Comparison of ENCODE assay signal across 8 cellular contexts in the genomic region with DNA sequence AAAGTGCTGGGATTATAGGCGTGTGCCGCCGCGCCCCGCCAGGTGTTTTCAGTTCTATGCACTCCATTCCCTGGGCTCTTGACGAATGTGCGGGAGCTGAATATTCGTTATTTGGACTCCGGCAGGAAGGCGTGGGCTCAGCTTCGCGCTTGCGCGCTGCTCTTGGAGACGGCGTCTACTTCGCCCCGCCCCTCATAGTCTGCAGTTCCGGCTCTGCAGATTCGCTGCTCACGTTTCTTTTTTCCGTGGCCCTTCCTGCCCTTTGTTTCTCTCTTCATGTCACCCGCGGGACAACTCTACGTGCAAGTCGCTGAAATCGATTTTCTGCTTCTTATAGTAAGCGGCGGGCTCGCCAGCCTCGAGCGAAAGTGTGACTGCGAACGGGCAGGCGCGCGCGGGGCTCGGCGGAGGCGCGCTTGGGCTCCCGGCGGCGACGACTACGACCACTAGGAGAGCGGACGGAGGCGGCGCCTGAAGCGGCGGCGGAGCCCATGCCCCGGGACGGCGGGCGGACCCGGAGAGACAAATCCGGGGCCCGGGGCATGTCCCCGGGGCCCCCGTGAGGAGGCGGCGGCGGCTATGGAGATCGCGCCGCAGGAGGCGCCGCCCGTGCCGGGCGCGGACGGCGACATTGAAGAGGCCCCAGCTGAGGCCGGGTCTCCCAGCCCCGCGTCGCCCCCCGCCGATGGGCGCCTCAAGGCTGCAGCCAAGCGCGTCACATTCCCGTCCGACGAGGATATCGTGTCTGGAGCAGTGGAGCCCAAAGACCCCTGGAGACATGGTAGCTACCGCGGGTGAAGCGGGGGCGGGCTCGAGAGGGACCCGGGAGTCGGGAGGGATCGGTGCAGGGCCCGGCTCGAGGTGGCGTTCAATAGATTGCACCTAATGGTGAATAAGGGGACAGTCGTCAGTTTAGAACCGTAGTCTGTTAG. TPM values are rescaled to one million over a fixed set of nuclear protein-coding genes. Genes with fewer than 3 reads are reported as not detected.
DNase-seq lines count a peak whose midpoint lies in the region; ATAC-seq, FAIRE-seq and TF ChIP-seq lines count a peak whose summit lies in the region.

A gene with protein sequence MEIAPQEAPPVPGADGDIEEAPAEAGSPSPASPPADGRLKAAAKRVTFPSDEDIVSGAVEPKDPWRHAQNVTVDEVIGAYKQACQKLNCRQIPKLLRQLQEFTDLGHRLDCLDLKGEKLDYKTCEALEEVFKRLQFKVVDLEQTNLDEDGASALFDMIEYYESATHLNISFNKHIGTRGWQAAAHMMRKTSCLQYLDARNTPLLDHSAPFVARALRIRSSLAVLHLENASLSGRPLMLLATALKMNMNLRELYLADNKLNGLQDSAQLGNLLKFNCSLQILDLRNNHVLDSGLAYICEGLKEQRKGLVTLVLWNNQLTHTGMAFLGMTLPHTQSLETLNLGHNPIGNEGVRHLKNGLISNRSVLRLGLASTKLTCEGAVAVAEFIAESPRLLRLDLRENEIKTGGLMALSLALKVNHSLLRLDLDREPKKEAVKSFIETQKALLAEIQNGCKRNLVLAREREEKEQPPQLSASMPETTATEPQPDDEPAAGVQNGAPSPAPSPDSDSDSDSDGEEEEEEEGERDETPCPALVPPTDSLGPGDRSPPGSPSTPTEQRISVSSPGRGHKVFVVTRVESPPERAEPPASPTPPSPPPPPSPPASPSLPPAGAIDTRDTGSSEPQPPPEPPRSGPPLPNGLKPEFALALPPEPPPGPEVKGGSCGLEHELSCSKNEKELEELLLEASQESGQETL (plus strand): TSS at position 433 of the 932 bp plus-strand sequence. CDS start 147 bp downstream, at position 580.

- DNase-seq in COR-L47 (lab: John Stamatoyannopoulos, UW) (peak; percentile 99), IMR-90 (peak; percentile 97), OCI-LY7 (ENCODE audit: low spot score) (peak; percentile 99), endothelial cell of umbilical vein (ENCODE audit: low read depth, low spot score) (peak; percentile 96), midbrain (lab: John Stamatoyannopoulos, UW) (peak; percentile 95)
- DNase-seq in activated CD8-positive, alpha-beta memory T cell treated with anti-CD3 and anti-CD28 coated beads, Interleukin-2, amount 50 U/mL, for 48 hours: peak; percentile 93
- DNase-seq in stimulated activated CD8-positive, alpha-beta memory T cell treated with anti-CD3 and anti-CD28 coated beads, Interleukin-15, amount 100 ng/mL, for 48 hours (ENCODE audit: low read depth in 2 of 2): peak; percentile 87 to 89

- peaks cover 5% of the 10 kb centered on the region for H3K36me3 ChIP-seq in IMR-90 (ENCODE audit: control insufficient read depth, insufficient read depth, low read length)
- peaks cover 54% of the 10 kb centered on the region for H3K36me3 ChIP-seq in OCI-LY7 (ENCODE audit: insufficient read depth, low read length)
- peaks cover 0 to 6% of the 10 kb centered on the region in 2 experiments for H3K36me3 ChIP-seq in endothelial cell of umbilical vein (ENCODE audit: control insufficient read depth in 2 of 2, extremely low read depth in 1 of 2, insufficient read depth in 2 of 2, low read length in 2 of 2)

- WGBS in IMR-90 (ENCODE audit: extremely low coverage in 2 of 2, insufficient read length in 1 of 2), 2 experiments: 0% methylated on average over 54 of the region's 103 CpGs; no CpG with 5 or more reads in 1 of the 2 experiments

- H3K9me2 ChIP-seq in OCI-LY7 (ENCODE audit: insufficient read depth, low read length): no peaks in the 10 kb centered on the region

- H4K91ac ChIP-seq in IMR-90 (ENCODE audit: insufficient read depth, low read depth, low read length): peak within 1 kb of the TSS; percentile 92

- intact Hi-C loops in IMR-90 (cut with micrococcal nuclease): loop anchor here (2.0 to 5.0 kb wide), 2 partner anchors 34 to 156 kb away; no protein-coding TSS in a partner anchor
- intact Hi-C loops in OCI-LY7 (cut with micrococcal nuclease; ENCODE audit: unreplicated experiment): loop anchor here (1.0 to 5.0 kb wide), 3 partner anchors 25 to 84 kb away; a partner anchor contains a TSS
- intact Hi-C loops in endothelial cell of umbilical vein (cut with micrococcal nuclease): loop anchor here (1.0 to 5.0 kb wide), 3 partner anchors 34 to 154 kb away; a partner anchor contains a TSS

- peak; percentile 36; the same call in 1 of the 2 replicates for TF ChIP-seq CTCF in IMR-90 (conservative IDR thresholded peaks at IDR 0.05; ENCODE audit: low read depth, low read length)
- TF ChIP-seq CTCF in OCI-LY7 (conservative IDR thresholded peaks at IDR 0.05; ENCODE audit: low read length): peak; percentile 55; the same call in 1 of the 2 replicates
- TF ChIP-seq CTCF in endothelial cell of umbilical vein (IDR thresholded peaks at IDR 0.05; ENCODE audit: extremely low read depth in 1 of 2, insufficient read depth in 1 of 2, low read depth in 1 of 2, low read length in 2 of 2): peak; percentile 11 to 43

- H3K4ac ChIP-seq in IMR-90 (ENCODE audit: low read depth, low read length): peak within 1 kb of the TSS; percentile 94

- no peaks in the 10 kb centered on the region for H3K27me3 ChIP-seq in IMR-90 (ENCODE audit: control insufficient read depth, insufficient read depth, low read length)
- H3K27me3 ChIP-seq in endothelial cell of umbilical vein (ENCODE audit: control insufficient read depth in 2 of 2, insufficient read depth in 2 of 2, low read length in 2 of 2): no peaks in the 10 kb centered on the region

- peak within 1 kb of the TSS; percentile 92 for H3K4me2 ChIP-seq in IMR-90 (ENCODE audit: low read depth, low read length)
- peak within 1 kb of the TSS; percentile 99 for H3K4me2 ChIP-seq in OCI-LY7 (ENCODE audit: low read length)
- H3K4me2 ChIP-seq in endothelial cell of umbilical vein (ENCODE audit: insufficient read depth, low read length): peak within 1 kb of the TSS; percentile 96

- peak within 1 kb of the TSS; percentile 98 for H3K18ac ChIP-seq in IMR-90 (ENCODE audit: low read depth, low read length)

- H4K20me1 ChIP-seq in IMR-90 (ENCODE audit: insufficient read depth, low read length) (peaks cover 41% of the 10 kb centered on the region), OCI-LY7 (ENCODE audit: insufficient read depth, low read length) (peaks cover 13% of the 10 kb centered on the region), endothelial cell of umbilical vein (replicated peaks; ENCODE audit: control insufficient read depth, extremely low read depth, insufficient read depth, low read length) (no peaks in the 10 kb centered on the region)

- 0 out of 2 replicates have a peak, but pooled peaks have one; percentile 2 for TF ChIP-seq RAD21 in IMR-90 (IDR thresholded peaks at IDR 0.05; ENCODE audit: low read length)

- H3K9me1 ChIP-seq in IMR-90 (ENCODE audit: insufficient read depth, low read length) (peaks cover 20% of the 10 kb centered on the region), endothelial cell of umbilical vein (replicated peaks; ENCODE audit: control insufficient read depth, extremely low read depth, insufficient read depth, low read length) (no peaks in the 10 kb centered on the region)

- H3K4me3 ChIP-seq in IMR-90 (ENCODE audit: insufficient read depth, low read depth, low read length): peak within 1 kb of the TSS; percentile 62
- H3K4me3 ChIP-seq in OCI-LY7 (ENCODE audit: low read depth, low read length, poor library complexity, severe bottlenecking): peak within 1 kb of the TSS; percentile 92
- peak within 1 kb of the TSS; percentile 76 to 93 (median 80) for H3K4me3 ChIP-seq in endothelial cell of umbilical vein (replicated peaks in 1 of 3; ENCODE audit: insufficient read depth in 1 of 3, low read depth in 1 of 3, low read length in 3 of 3)

- TF ChIP-seq POLR2A in IMR-90 (IDR thresholded peaks at IDR 0.05; ENCODE audit: low read depth, low read length) (0 out of 2 replicates have a peak, but pooled peaks have one; percentile 51), endothelial cell of umbilical vein (IDR thresholded peaks at IDR 0.05; ENCODE audit: low read depth, low read length) (no peak)

- H2AK9ac ChIP-seq in IMR-90 (replicated peaks; ENCODE audit: low read depth, low read length, poor library complexity): peak within 1 kb of the TSS; percentile 97

- H2BK20ac ChIP-seq in IMR-90 (ENCODE audit: low read depth, low read length): peak within 1 kb of the TSS; percentile 83

- CTCF ChIA-PET in IMR-90 (lab: Yijun Ruan, JAX): interaction anchor here (0.6 to 1.3 kb wide), 2 partner anchors 34 to 240 kb away, joined by 4 read pairs; no protein-coding TSS in a partner anchor
- CTCF ChIA-PET in OCI-LY7 (lab: Charles Lee; ENCODE audit: unreplicated experiment): interaction anchor here (1.2 kb wide), 1 partner anchor 38 kb away, joined by 3 read pairs; no protein-coding TSS in a partner anchor
- CTCF ChIA-PET in endothelial cell of umbilical vein (lab: Charles Lee): interaction anchor here (0.9 to 2.9 kb wide), 9 partner anchors 9 to 85 kb away, joined by 3 to 21 read pairs (median 4); a partner anchor contains a TSS

- H2BK5ac ChIP-seq in IMR-90 (ENCODE audit: low read depth, low read length, poor library complexity, severe bottlenecking): peak within 1 kb of the TSS; percentile 94

- peak within 1 kb of the TSS; percentile 66 to 100 for H4K8ac ChIP-seq in IMR-90 (ENCODE audit: low read depth in 2 of 2, low read length in 2 of 2)

- H2BK120ac ChIP-seq in IMR-90 (ENCODE audit: low read depth, low read length): peak within 1 kb of the TSS; percentile 91

- in situ Hi-C loops in IMR-90 (cut with MboI; ENCODE audit: low sequenced_read_pairs): no loop called here

- H3K9ac ChIP-seq in IMR-90 (ENCODE audit: low read depth, low read length) (peak within 1 kb of the TSS; percentile 95), endothelial cell of umbilical vein (replicated peaks; ENCODE audit: extremely low read depth, insufficient read depth, low read length) (peak within 1 kb of the TSS; percentile 88)

- H2AK5ac ChIP-seq in IMR-90 (ENCODE audit: low read depth, low read length): peak within 1 kb of the TSS; percentile 90

- POLR2A ChIA-PET in IMR-90 (lab: Charles Lee; ENCODE audit: unreplicated experiment): no interaction called here
- POLR2A ChIA-PET in OCI-LY7 (lab: Charles Lee): interaction anchor here (0.8 to 1.5 kb wide), 3 partner anchors 44 to 158 kb away, joined by 3 to 5 read pairs (median 4); a partner anchor contains a TSS
- POLR2A ChIA-PET in endothelial cell of umbilical vein (lab: Charles Lee): interaction anchor here (0.6 to 1.0 kb wide), 3 partner anchors 10 to 28 kb away, joined by 3 to 6 read pairs (median 4); no protein-coding TSS in a partner anchor

- H4K5ac ChIP-seq in IMR-90 (ENCODE audit: low read depth, low read length): peak within 1 kb of the TSS; percentile 80

- peak within 1 kb of the TSS; percentile 82 for H3K14ac ChIP-seq in IMR-90 (replicated peaks; ENCODE audit: low read depth, low read length)

- peaks cover 15% of the 10 kb centered on the region for H3K4me1 ChIP-seq in IMR-90 (ENCODE audit: control insufficient read depth, insufficient read depth, low read length)
- peaks cover 34% of the 10 kb centered on the region for H3K4me1 ChIP-seq in OCI-LY7 (ENCODE audit: insufficient read depth, low read length, poor library complexity, severe bottlenecking)
- H3K4me1 ChIP-seq in endothelial cell of umbilical vein (ENCODE audit: control insufficient read depth, extremely low read depth, insufficient read depth, low read length): peaks cover 14% of the 10 kb centered on the region

- dilution Hi-C loops in IMR-90 (cut with HindIII; ENCODE audit: low sequenced_read_pairs, unreplicated experiment): no loop called here
- dilution Hi-C loops in endothelial cell of umbilical vein (cut with MboI; ENCODE audit: extremely low pct_ligation_motif_present, low sequenced_read_pairs): no loop called here

- H3K56ac ChIP-seq in IMR-90 (ENCODE audit: extremely low read depth, insufficient read depth, low read length): peak within 1 kb of the TSS; percentile 92

- peak within 1 kb of the TSS; percentile 90 for H3K23ac ChIP-seq in IMR-90 (ENCODE audit: low read depth, low read length)

- H3K79me1 ChIP-seq in IMR-90 (ENCODE audit: low read depth in 1 of 2, low read length in 2 of 2): peaks cover 0 to 58% of the 10 kb centered on the region in 2 experiments; a peak in 2 of 4 replicates

- peak within 1 kb of the TSS; percentile 92 for H2AFZ ChIP-seq in IMR-90 (replicated peaks; ENCODE audit: low read length, poor library complexity)
- H2AFZ ChIP-seq in OCI-LY7 (ENCODE audit: low read length): peak within 1 kb of the TSS; percentile 59; the same call in 1 of the 2 replicates
- peak within 1 kb of the TSS; percentile 56 for H2AFZ ChIP-seq in endothelial cell of umbilical vein (ENCODE audit: low read depth, low read length)

- peak within 1 kb of the TSS; percentile 72; the same call in 2 of the 3 replicates for H2BK15ac ChIP-seq in IMR-90 (ENCODE audit: low read depth, low read length)

- ATAC-seq in GM21423 (IDR thresholded peaks at IDR 0.05; ENCODE audit: unreplicated experiment): peak; percentile 64
- peak; percentile 81 for ATAC-seq in IMR-90 (ENCODE audit: low read depth)

- FAIRE-seq in endothelial cell of umbilical vein (lab: Jason Lieb, UNC): peak; percentile 98

- BruUV-seq in IMR-90 (replicated peaks; lab: Mats Ljungman, UMichigan) (no TSS peak), OCI-LY7 (replicated peaks; lab: Mats Ljungman, UMichigan) (no TSS peak), endothelial cell of umbilical vein (replicated peaks; lab: Mats Ljungman, UMichigan) (no TSS peak)

- H3K79me2 ChIP-seq in OCI-LY7 (ENCODE audit: insufficient read depth, low read depth, low read length): peaks cover 63% of the 10 kb centered on the region
- peaks cover 49% of the 10 kb centered on the region for H3K79me2 ChIP-seq in endothelial cell of umbilical vein (ENCODE audit: control insufficient read depth, insufficient read depth, low read length)

- no peaks in the 10 kb centered on the region for H3K9me3 ChIP-seq in IMR-90 (ENCODE audit: control insufficient read depth, insufficient read depth, low read length)
- H3K9me3 ChIP-seq in OCI-LY7 (ENCODE audit: low read length): no peaks in the 10 kb centered on the region
- H3K9me3 ChIP-seq in endothelial cell of umbilical vein (replicated peaks; ENCODE audit: control insufficient read depth, insufficient read depth, low read length): no peaks in the 10 kb centered on the region

- H3K27ac ChIP-seq in IMR-90 (ENCODE audit: insufficient read depth, low read length): peak within 1 kb of the TSS; percentile 98
- peak within 1 kb of the TSS; percentile 71 for H3K27ac ChIP-seq in OCI-LY7 (ENCODE audit: low read depth, low read length, poor library complexity, severe bottlenecking)
- H3K27ac ChIP-seq in endothelial cell of umbilical vein (ENCODE audit: insufficient read depth, low read depth, low read length): peak within 1 kb of the TSS; percentile 86

RNA-seq across cellular contexts. Expression of the gene that starts here (rescaled TPM):
- 13.1 and 13.9 TPM in 2 replicates for total RNA-seq in IMR-90 (2012; rRNA removed)
- polyA plus RNA-seq in IMR-90 (2012; rRNA removed): 18.5 and 20.8 TPM in 2 replicates
- polyA plus RNA-seq in IMR-90 (2012; cell fraction: cytosol; rRNA removed): 14.0 and 22.6 TPM in 2 replicates
- polyA plus RNA-seq in IMR-90 (2012; cell fraction: nucleus; rRNA removed; ENCODE audit: low replicate concordance): 41.6 and 72.5 TPM in 2 replicates
- 35.5 and 48.6 TPM in 2 replicates for total RNA-seq in OCI-LY7 (2014; rRNA removed; shearing (Covaris generic))
- total RNA-seq in OCI-LY7 (2022): 24.7 and 27.7 TPM in 2 replicates
- total RNA-seq in endothelial cell of umbilical vein: 27.1 and 28.5 TPM in 2 replicates
- polyA plus RNA-seq in endothelial cell of umbilical vein: 16.2 and 18.6 TPM in 2 replicates
- 12.6 and 17.7 TPM in 2 replicates for polyA plus RNA-seq in endothelial cell of umbilical vein (2011; cell fraction: cytosol; rRNA removed)
- 35.2 and 40.6 TPM in 2 replicates for polyA plus RNA-seq in endothelial cell of umbilical vein (2011; cell fraction: nucleus; rRNA removed)
- 15.2 and 20.4 TPM in 2 replicates for polyA plus RNA-seq in endothelial cell of umbilical vein (2012)
- polyA minus RNA-seq in endothelial cell of umbilical vein: 10.0 and 10.5 TPM in 2 replicates
- 12.6 TPM for polyA minus RNA-seq in endothelial cell of umbilical vein (2011; cell fraction: cytosol; rRNA and poly(A)+ RNA removed)
- 11.8 and 14.1 TPM in 2 replicates for polyA minus RNA-seq in endothelial cell of umbilical vein (2011; cell fraction: nucleus; rRNA and poly(A)+ RNA removed)

Comparison
In these comparisons a context has a peak if more than half of its experiments do, and no peak if none do; other contexts are left out.
1. Peak in every context shown above with its lines: DNase-seq, ATAC-seq, H3K4me3 ChIP-seq and H3K27ac ChIP-seq.